In genomic region chr19:18794692-18795091, GRCh38 we compare ENCODE assay signal across 29 cellular contexts. TPM values are rescaled to one million over a fixed set of nuclear protein-coding genes. Genes with fewer than 3 reads are reported as not detected.
"Had no signal": no experiment of that assay in that cellular context is flagged by ENCODE, and none has a peak within 500 bp of the region (broad histone marks: within the 10 kb centered on the region; RNA-seq: fewer than 3 reads in every experiment).

No MANE protein-coding gene starts in this region.

- H3K27ac ChIP-seq: brain microvascular endothelial cell, coronary artery, dorsolateral prefrontal cortex had no signal

- H3K36me3 Mint-ChIP-seq: activated naive CD4-positive, alpha-beta T cell treated with anti-CD3 and anti-CD28 coated beads, Interleukin-2, amount 10 ng/mL, durations not matched to agents 7 days and 5 days had no signal

- H3K4me3 Mint-ChIP-seq: activated CD4-positive, alpha-beta memory T cell treated with anti-CD3 and anti-CD28 coated beads, Interleukin-2, amount 10 ng/mL, durations not matched to agents 7 days and 5 days; activated CD4-positive, alpha-beta T cell treated with anti-CD3 and anti-CD28 coated beads for 36 hours; activated CD4-positive, alpha-beta T cell treated with anti-CD3 and anti-CD28 coated beads, Interleukin-2, amount 10 ng/mL, durations not matched to agents 24 days and 14 days; activated naive CD4-positive, alpha-beta T cell treated with anti-CD3 and anti-CD28 coated beads, Interleukin-2, amount 10 ng/mL, durations not matched to agents 7 days and 5 days; activated naive CD8-positive, alpha-beta T cell treated with anti-CD3 and anti-CD28 coated beads, Interleukin-2, amount 10 ng/mL, durations not matched to agents 7 days and 5 days; activated T-cell treated with anti-CD3 and anti-CD28 coated beads, Interleukin-2, amount 50 U/mL, for 24 hours; activated T-cell treated with anti-CD3 and anti-CD28 coated beads, Interleukin-2, amount 50 U/mL, for 72 hours; central memory CD8-positive, alpha-beta T cell; dendritic cell treated with granulocyte-macrophage colony-stimulating factor and Interleukin-4, amounts not matched to agents 40 ng/mL and 50 ng/mL, for 4 days; endodermal cell had no signal

- H3K9me3 Mint-ChIP-seq: activated CD4-positive, alpha-beta memory T cell treated with anti-CD3 and anti-CD28 coated beads, Interleukin-2, amount 10 ng/mL, durations not matched to agents 7 days and 5 days; activated CD4-positive, alpha-beta T cell treated with anti-CD3 and anti-CD28 coated beads, Interleukin-2, amount 10 ng/mL, durations not matched to agents 24 days and 14 days; activated naive CD4-positive, alpha-beta T cell treated with anti-CD3 and anti-CD28 coated beads, Interleukin-2, amount 10 ng/mL, durations not matched to agents 7 days and 5 days; activated naive CD4-positive, alpha-beta T cell treated with anti-CD3 and anti-CD28 coated beads, Interleukin-2, amount 50 U/mL, for 72 hours; activated naive CD8-positive, alpha-beta T cell treated with anti-CD3 and anti-CD28 coated beads, Interleukin-2, amount 10 ng/mL, durations not matched to agents 7 days and 5 days; activated T-cell treated with anti-CD3 and anti-CD28 coated beads, Interleukin-2, amount 50 U/mL, for 24 hours; activated T-cell treated with anti-CD3 and anti-CD28 coated beads, Interleukin-2, amount 50 U/mL, for 72 hours; central memory CD8-positive, alpha-beta T cell; dendritic cell treated with granulocyte-macrophage colony-stimulating factor and Interleukin-4, amounts not matched to agents 40 ng/mL and 50 ng/mL, for 4 days; endodermal cell had no signal

- DNase-seq: activated CD4-positive, alpha-beta memory T cell treated with anti-CD3 and anti-CD28 coated beads, Interleukin-2, amount 10 ng/mL, durations not matched to agents 7 days and 5 days; activated CD4-positive, alpha-beta T cell treated with anti-CD3 and anti-CD28 coated beads for 36 hours; activated CD4-positive, alpha-beta T cell treated with anti-CD3 and anti-CD28 coated beads, Interleukin-2, amount 10 ng/mL, durations not matched to agents 24 days and 14 days; activated CD4-positive, CD25-positive, alpha-beta regulatory T cell; activated CD4-positive, CD25-positive, alpha-beta regulatory T cell treated with anti-CD3 and anti-CD28 coated beads, Interleukin-2, amount 50 U/mL, for 72 hours; activated CD8-positive, alpha-beta memory T cell treated with anti-CD3 and anti-CD28 coated beads, Interleukin-2, amount 50 U/mL, for 48 hours; activated gamma-delta T cell; activated naive CD4-positive, alpha-beta T cell; activated naive CD4-positive, alpha-beta T cell treated with anti-CD3 and anti-CD28 coated beads, Interleukin-2, amount 10 ng/mL, durations not matched to agents 7 days and 5 days; activated naive CD8-positive, alpha-beta T cell treated with anti-CD3 and anti-CD28 coated beads, Interleukin-2, amount 10 ng/mL, durations not matched to agents 7 days and 5 days; activated T-cell treated with anti-CD3 and anti-CD28 coated beads for 4 hours; activated T-cell treated with anti-CD3 and anti-CD28 coated beads, Interleukin-2, amount 50 U/mL, for 24 hours; activated T-cell treated with anti-CD3 and anti-CD28 coated beads, Interleukin-2, amount 50 U/mL, for 72 hours; amniotic stem cell; brain microvascular endothelial cell; dorsolateral prefrontal cortex; effector memory CD4-positive, alpha-beta T cell; endodermal cell; foreskin fibroblast; T-helper 2 cell had no signal

- ATAC-seq: activated CD4-positive, alpha-beta T cell treated with anti-CD3 and anti-CD28 coated beads for 36 hours; activated naive CD4-positive, alpha-beta T cell treated with anti-CD3 and anti-CD28 coated beads, Interleukin-2, amount 50 U/mL, for 72 hours; esophagus mucosa had no signal

- H3K27ac Mint-ChIP-seq: activated CD4-positive, alpha-beta memory T cell treated with anti-CD3 and anti-CD28 coated beads, Interleukin-2, amount 10 ng/mL, durations not matched to agents 7 days and 5 days; activated CD4-positive, alpha-beta T cell treated with anti-CD3 and anti-CD28 coated beads for 36 hours; activated CD4-positive, alpha-beta T cell treated with anti-CD3 and anti-CD28 coated beads, Interleukin-2, amount 10 ng/mL, durations not matched to agents 24 days and 14 days; activated naive CD4-positive, alpha-beta T cell treated with anti-CD3 and anti-CD28 coated beads, Interleukin-2, amount 10 ng/mL, durations not matched to agents 7 days and 5 days; activated naive CD4-positive, alpha-beta T cell treated with anti-CD3 and anti-CD28 coated beads, Interleukin-2, amount 50 U/mL, for 72 hours; activated naive CD8-positive, alpha-beta T cell treated with anti-CD3 and anti-CD28 coated beads, Interleukin-2, amount 10 ng/mL, durations not matched to agents 7 days and 5 days; activated T-cell treated with anti-CD3 and anti-CD28 coated beads, Interleukin-2, amount 50 U/mL, for 24 hours; activated T-cell treated with anti-CD3 and anti-CD28 coated beads, Interleukin-2, amount 50 U/mL, for 72 hours; dendritic cell treated with granulocyte-macrophage colony-stimulating factor and Interleukin-4, amounts not matched to agents 40 ng/mL and 50 ng/mL, for 4 days; endodermal cell had no signal

- H3K4me3 ChIP-seq: coronary artery, dorsolateral prefrontal cortex had no signal

- H3K27me3 Mint-ChIP-seq: activated naive CD4-positive, alpha-beta T cell treated with anti-CD3 and anti-CD28 coated beads, Interleukin-2, amount 10 ng/mL, durations not matched to agents 7 days and 5 days had no signal

- H3K36me3 ChIP-seq: brain microvascular endothelial cell had no signal

RNA-seq across cellular contexts. Expression of gene COMP, which starts 3.6 kb away (rescaled TPM):
- total RNA-seq: activated CD4-positive, alpha-beta memory T cell treated with anti-CD3 and anti-CD28 coated beads, Interleukin-2, amount 10 ng/mL, durations not matched to agents 7 days and 5 days; activated CD4-positive, alpha-beta T cell treated with anti-CD3 and anti-CD28 coated beads for 36 hours; activated CD4-positive, alpha-beta T cell treated with anti-CD3 and anti-CD28 coated beads, Interleukin-2, amount 10 ng/mL, durations not matched to agents 24 days and 14 days; activated naive CD4-positive, alpha-beta T cell treated with anti-CD3 and anti-CD28 coated beads, Interleukin-2, amount 50 U/mL, for 72 hours; activated naive CD8-positive, alpha-beta T cell treated with anti-CD3 and anti-CD28 coated beads, Interleukin-2, amount 10 ng/mL, durations not matched to agents 7 days and 5 days; activated T-cell treated with anti-CD3 and anti-CD28 coated beads, Interleukin-2, amount 50 U/mL, for 72 hours; bronchial epithelial cell; cerebellum; endodermal cell; epithelial cell of proximal tubule; frontal cortex had no signal
